17 cellular contexts compared by ENCODE assay signal in the genomic region with DNA sequence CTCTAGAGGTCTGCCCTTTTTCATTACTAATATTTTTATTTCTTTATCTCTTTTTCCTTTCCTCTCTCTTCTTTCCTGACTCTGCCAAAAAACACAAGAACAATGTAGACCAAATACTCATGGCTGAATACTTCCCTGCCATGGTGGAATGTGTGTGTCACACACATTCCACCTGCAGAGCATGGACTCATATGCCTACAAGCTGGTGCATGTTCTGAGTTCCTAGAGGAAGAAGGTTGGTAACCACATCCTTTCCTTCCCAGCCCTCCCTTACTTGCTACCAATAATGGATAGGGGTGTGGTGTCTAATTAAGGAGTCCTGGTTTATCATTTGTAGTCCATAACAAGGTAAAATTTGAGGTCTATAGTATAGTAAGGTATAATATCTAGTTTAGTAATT. TPM values are rescaled to one million over a fixed set of nuclear protein-coding genes. Genes with fewer than 3 reads are reported as not detected.
"Had no signal": no experiment of that assay in that cellular context is flagged by ENCODE, and none has a peak within 500 bp of the region (broad histone marks: within the 10 kb centered on the region; RNA-seq: fewer than 3 reads in every experiment).

No MANE protein-coding gene starts in this region.

- H3K4me3 Mint-ChIP-seq: activated naive CD4-positive, alpha-beta T cell treated with anti-CD3 and anti-CD28 coated beads, Interleukin-2, amount 10 ng/mL, durations not matched to agents 7 days and 5 days; naive B cell; neural progenitor cell had no signal

- H3K27ac Mint-ChIP-seq: activated naive CD4-positive, alpha-beta T cell treated with anti-CD3 and anti-CD28 coated beads, Interleukin-2, amount 10 ng/mL, durations not matched to agents 7 days and 5 days; naive B cell; neural progenitor cell had no signal

- DNase-seq: activated CD4-positive, CD25-positive, alpha-beta regulatory T cell treated with anti-CD3 and anti-CD28 coated beads, Interleukin-2, amount 50 U/mL, for 72 hours; activated naive CD4-positive, alpha-beta T cell treated with anti-CD3 and anti-CD28 coated beads, Interleukin-2, amount 10 ng/mL, durations not matched to agents 7 days and 5 days; activated T-cell treated with anti-CD3 and anti-CD28 coated beads for 4 hours; foreskin melanocyte; head of caudate nucleus; left lung; naive B cell; psoas muscle; right lobe of liver; spleen; T-helper 1 cell had no signal

- H3K36me3 Mint-ChIP-seq: activated naive CD4-positive, alpha-beta T cell treated with anti-CD3 and anti-CD28 coated beads, Interleukin-2, amount 10 ng/mL, durations not matched to agents 7 days and 5 days; neural progenitor cell had no signal

- H3K9me3 Mint-ChIP-seq: activated naive CD4-positive, alpha-beta T cell treated with anti-CD3 and anti-CD28 coated beads, Interleukin-2, amount 10 ng/mL, durations not matched to agents 7 days and 5 days had no signal

- ATAC-seq: left lung, psoas muscle, right lobe of liver had no signal

- H3K27ac ChIP-seq: ascending aorta, cardiac muscle cell, left lung, neural progenitor cell, psoas muscle, right lobe of liver, spleen, vagina had no signal

- H3K4me1 Mint-ChIP-seq: activated naive CD4-positive, alpha-beta T cell treated with anti-CD3 and anti-CD28 coated beads, Interleukin-2, amount 10 ng/mL, durations not matched to agents 7 days and 5 days; naive B cell had no signal

RNA-seq across cellular contexts. Expression of a gene that starts 15.2 kb away (rescaled TPM):
- total RNA-seq: ascending aorta, cardiac muscle cell, left lung, mononuclear cell, osteocyte, psoas muscle, right lobe of liver, spleen, vagina had no signal
- polyA plus RNA-seq: cardiac muscle cell, psoas muscle, spleen had no signal

RNA-seq across cellular contexts. Expression of a gene that starts 22.2 kb away (rescaled TPM):
- total RNA-seq: ascending aorta, cardiac muscle cell, left lung, mononuclear cell, osteocyte, psoas muscle, right lobe of liver, spleen, vagina had no signal
- polyA plus RNA-seq: cardiac muscle cell, psoas muscle, spleen had no signal
